1 cellular context compared by ENCODE assay signal in genomic region chr20:46523696-46524328, GRCh38.
TF ChIP-seq lines count a peak whose summit lies in the region.

No MANE protein-coding gene starts in this region.

TF ChIP-seq in liver, 16 proteins besides CTCF, POLR2A, EP300 and RAD21 (continued from another document):
- TF ChIP-seq REST (IDR thresholded peaks at IDR 0.05) (peak; percentile 98), TAF1 (conservative IDR thresholded peaks at IDR 0.05) (no peak), NR2F2 (IDR thresholded peaks at IDR 0.05) (no peak)
TF ChIP-seq in liver: peak in this region for 1.
